ENCODE assay signal across 1 cellular context in genomic region chr7:54546986-54547314, GRCh38.
TF ChIP-seq lines count a peak whose summit lies in the region.

No MANE protein-coding gene starts in this region.

TF ChIP-seq in IMR-90, 13 proteins besides CTCF, POLR2A, EP300 and RAD21:
- TF ChIP-seq BHLHE40 (IDR thresholded peaks at IDR 0.05; ENCODE audit: low read depth, low read length) (no peak), MAFK (IDR thresholded peaks at IDR 0.05; ENCODE audit: low read depth, low read length) (no peak), ELK1 (IDR thresholded peaks at IDR 0.05; ENCODE audit: borderline replicate concordance, low read depth, low read length) (no peak), USF2 (IDR thresholded peaks at IDR 0.05; ENCODE audit: low read depth, low read length) (no peak), NFE2L2 (IDR thresholded peaks at IDR 0.05; ENCODE audit: low read depth, low read length) (no peak), FOS (IDR thresholded peaks at IDR 0.05; ENCODE audit: low read depth, low read length) (no peak), SMC3 (IDR thresholded peaks at IDR 0.05; ENCODE audit: low read depth, low read length) (no peak), MAZ (IDR thresholded peaks at IDR 0.05; ENCODE audit: borderline replicate concordance, low read depth, low read length) (no peak), MXI1 (IDR thresholded peaks at IDR 0.05; ENCODE audit: borderline replicate concordance, low read depth, low read length) (no peak), CHD1 (IDR thresholded peaks at IDR 0.05; ENCODE audit: low read depth, low read length) (no peak), RCOR1 (IDR thresholded peaks at IDR 0.05; ENCODE audit: insufficient replicate concordance, low read length) (no peak), CEBPB (IDR thresholded peaks at IDR 0.05; ENCODE audit: low read depth, low read length) (no peak), RFX5 (IDR thresholded peaks at IDR 0.05; ENCODE audit: low read depth, low read length) (no peak)
TF ChIP-seq in IMR-90: peak in this region for 0.
